1 cellular context compared by ENCODE assay signal in genomic region chr14:73477618-73478266, GRCh38.
A peak's percentile ranks its signal among the peaks of the same experiment; 100 is the strongest.
TF ChIP-seq lines count a peak whose summit lies in the region.

No MANE protein-coding gene starts in this region.

TF ChIP-seq in GM12878, 131 proteins besides CTCF, POLR2A, EP300 and RAD21 (continued from another document and continues in another):
- TF ChIP-seq BCLAF1 (IDR thresholded peaks at IDR 0.05) (no peak), CEBPB (IDR thresholded peaks at IDR 0.05; ENCODE audit: borderline replicate concordance in 1 of 2, low read depth in 2 of 2, low read length in 2 of 2) (no peak), ZBTB40 (IDR thresholded peaks at IDR 0.05; ENCODE audit: borderline replicate concordance) (peak; percentile 38; the same call in 1 of the 2 replicates), JUNB (IDR thresholded peaks at IDR 0.05) (peak; percentile 42; the same call in 1 of the 2 replicates), FOXK2 (IDR thresholded peaks at IDR 0.05) (no peak), CBX3 (IDR thresholded peaks at IDR 0.05; ENCODE audit: borderline replicate concordance, low read depth) (no peak), ZNF622 (IDR thresholded peaks at IDR 0.05) (no peak), MYC (IDR thresholded peaks at IDR 0.05; ENCODE audit: insufficient read depth, insufficient read length, insufficient replicate concordance, low read length, severe bottlenecking) (no peak), ZNF274 (IDR thresholded peaks at IDR 0.05; ENCODE audit: insufficient read depth, insufficient read length) (no peak), IKZF2 (IDR thresholded peaks at IDR 0.05) (peak; percentile 84 to 90), PAX8 (IDR thresholded peaks at IDR 0.05) (no peak), SMAD1 (IDR thresholded peaks at IDR 0.05; ENCODE audit: low read depth, partially characterized antibody) (peak; percentile 92), ZZZ3 (IDR thresholded peaks at IDR 0.05; ENCODE audit: control insufficient read depth, insufficient read length, low read depth) (no peak), ZNF217 (IDR thresholded peaks at IDR 0.05) (no peak), SKIL (IDR thresholded peaks at IDR 0.05; ENCODE audit: low read depth, poor library complexity, severe bottlenecking) (peak; percentile 97), EED (IDR thresholded peaks at IDR 0.05; ENCODE audit: low read depth) (0 out of 2 replicates have a peak, but pooled peaks have one; percentile 39), EZH2 (IDR thresholded peaks at IDR 0.05; ENCODE audit: borderline replicate concordance, control insufficient read depth, low read depth, low read length) (no peak), SUPT20H (IDR thresholded peaks at IDR 0.05; ENCODE audit: borderline replicate concordance, control insufficient read depth, low read depth, low read length) (no peak), SRF (IDR thresholded peaks at IDR 0.05; ENCODE audit: low read depth in 2 of 2, low read length in 2 of 2) (no peak), E2F4 (IDR thresholded peaks at IDR 0.05; ENCODE audit: low read depth, low read length) (no peak), RFX5 (IDR thresholded peaks at IDR 0.05; ENCODE audit: low read depth, low read length) (no peak), ZNF24 (IDR thresholded peaks at IDR 0.05) (no peak), NR2C1 (IDR thresholded peaks at IDR 0.05) (no peak), STAT3 (IDR thresholded peaks at IDR 0.05; ENCODE audit: low read depth, low read length) (no peak), ELK1 (IDR thresholded peaks at IDR 0.05; ENCODE audit: low read depth, low read length) (no peak), NFIC (IDR thresholded peaks at IDR 0.05; ENCODE audit: low read depth, low read length) (peak; percentile 90), HDAC2 (IDR thresholded peaks at IDR 0.05) (no peak), IRF5 (IDR thresholded peaks at IDR 0.05; ENCODE audit: borderline replicate concordance) (no peak), RUNX3 (IDR thresholded peaks at IDR 0.05; ENCODE audit: low read length) (peak; percentile 98), NRF1 (conservative IDR thresholded peaks at IDR 0.05; ENCODE audit: low read depth, low read length) (no peak), PML (IDR thresholded peaks at IDR 0.05; ENCODE audit: low read length) (peak; percentile 72; the same call in 1 of the 2 replicates), SMAD5 (IDR thresholded peaks at IDR 0.05; ENCODE audit: low read depth) (no peak), ASH2L (IDR thresholded peaks at IDR 0.05; ENCODE audit: borderline replicate concordance, low read depth) (no peak), MTA2 (IDR thresholded peaks at IDR 0.05; ENCODE audit: low read depth) (peak; percentile 85), ZSCAN29 (IDR thresholded peaks at IDR 0.05) (no peak), SIX5 (IDR thresholded peaks at IDR 0.05; ENCODE audit: low read depth, low read length, severe bottlenecking) (no peak), JUND (IDR thresholded peaks at IDR 0.05; ENCODE audit: low read depth, low read length) (no peak), ATF3 (IDR thresholded peaks at IDR 0.05; ENCODE audit: borderline replicate concordance, extremely low read depth, low read depth, low read length) (no peak), ZBTB33 (IDR thresholded peaks at IDR 0.05) (no peak), ATF2 (IDR thresholded peaks at IDR 0.05; ENCODE audit: low read length) (peak; percentile 96), YBX1 (IDR thresholded peaks at IDR 0.05) (no peak), USF1 (IDR thresholded peaks at IDR 0.05; ENCODE audit: borderline replicate concordance, extremely low read length, insufficient read depth, low read depth, low read length) (no peak), IRF3 (IDR thresholded peaks at IDR 0.05) (no peak)
